8 cellular contexts compared by ENCODE assay signal in genomic region chr17:74203439-74204240, GRCh38. TPM values are rescaled to one million over a fixed set of nuclear protein-coding genes. Genes with fewer than 3 reads are reported as not detected.
DNase-seq lines count a peak whose midpoint lies in the region; ATAC-seq lines count a peak whose summit lies in the region.

Gene RPL38 (plus strand): TSS chr17:74203678. CDS start chr17:74203956, 278 bp downstream.

- H3K36me3 ChIP-seq in HUES48 (ENCODE audit: control insufficient read depth, insufficient read depth, low read length) (peaks cover 44% of the 10 kb centered on the region), NT2/D1 (ENCODE audit: insufficient read depth, insufficient read length, low read length) (peaks cover 48% of the 10 kb centered on the region)

- H3K4me1 ChIP-seq in HUES48 (ENCODE audit: control insufficient read depth, insufficient read depth, low read length) (peaks cover 20% of the 10 kb centered on the region), NT2/D1 (ENCODE audit: insufficient read depth, insufficient read length) (peaks cover 13% of the 10 kb centered on the region)

- peak within 1 kb of the TSS; percentile 94 for H3K9ac ChIP-seq in HUES48 (ENCODE audit: low read depth, low read length)
- H3K9ac ChIP-seq in NT2/D1 (ENCODE audit: insufficient read length, low read depth): peak within 1 kb of the TSS; percentile 100

- no peaks in the 10 kb centered on the region for H3K9me3 ChIP-seq in HUES48 (ENCODE audit: control insufficient read depth, insufficient read depth, low read length)
- H3K9me3 ChIP-seq in NT2/D1 (ENCODE audit: insufficient read depth, low read length): no peaks in the 10 kb centered on the region

- in situ Hi-C loops in endometrial microvascular endothelial cells (cut with HindIII; ENCODE audit: inconsistent ontology term, low pct_unique_long_range_greater_than_20kb, low sequenced_read_pairs): no loop called here

- peak; percentile 46 for ATAC-seq in GM19467 (IDR thresholded peaks at IDR 0.05; ENCODE audit: unreplicated experiment)

- peak within 1 kb of the TSS; percentile 91 for H3K4me3 ChIP-seq in HUES48 (ENCODE audit: low read depth, low read length)
- H3K4me3 ChIP-seq in NT2/D1 (ENCODE audit: insufficient read length, low read depth): peak within 1 kb of the TSS; percentile 100

- peak within 1 kb of the TSS; percentile 90 for H3K27ac ChIP-seq in HUES48 (ENCODE audit: low read depth, low read length)

- H3K27me3 ChIP-seq in HUES48 (ENCODE audit: control insufficient read depth, insufficient read depth, low read length) (peaks cover 15% of the 10 kb centered on the region), NT2/D1 (ENCODE audit: insufficient read depth, insufficient read length) (peaks cover 30% of the 10 kb centered on the region)

- DNase-seq in CMK (ENCODE audit: low read depth) (peak; percentile 98), NT2/D1 (ENCODE audit: low read depth, low spot score) (peak; percentile 96), mesenteric fat pad (ENCODE audit: low spot score) (peak; percentile 96)
- peak; percentile 87 for DNase-seq in activated CD8-positive, alpha-beta memory T cell treated with anti-CD3 and anti-CD28 coated beads, Interleukin-2, amount 50 U/mL, for 1 hour (ENCODE audit: extremely low read depth)
- DNase-seq in stimulated activated CD8-positive, alpha-beta memory T cell treated with anti-CD3 and anti-CD28 coated beads, Interleukin-15, amount 100 ng/mL, for 24 hours (ENCODE audit: low read depth): peak; percentile 94

RNA-seq across cellular contexts. Expression of gene RPL38, which starts in this region (rescaled TPM):
- total RNA-seq in endometrial microvascular endothelial cells (ENCODE audit: inconsistent ontology term): 213 TPM
- 642 TPM for total RNA-seq in mesenteric fat pad

Comparison
In these comparisons a context has a peak if more than half of its experiments do, and no peak if none do; other contexts are left out.
1. Peak in every context shown above with its lines: DNase-seq, ATAC-seq, H3K4me3 ChIP-seq and H3K27ac ChIP-seq.